ENCODE assay signal across 8 cellular contexts in the genomic region with DNA sequence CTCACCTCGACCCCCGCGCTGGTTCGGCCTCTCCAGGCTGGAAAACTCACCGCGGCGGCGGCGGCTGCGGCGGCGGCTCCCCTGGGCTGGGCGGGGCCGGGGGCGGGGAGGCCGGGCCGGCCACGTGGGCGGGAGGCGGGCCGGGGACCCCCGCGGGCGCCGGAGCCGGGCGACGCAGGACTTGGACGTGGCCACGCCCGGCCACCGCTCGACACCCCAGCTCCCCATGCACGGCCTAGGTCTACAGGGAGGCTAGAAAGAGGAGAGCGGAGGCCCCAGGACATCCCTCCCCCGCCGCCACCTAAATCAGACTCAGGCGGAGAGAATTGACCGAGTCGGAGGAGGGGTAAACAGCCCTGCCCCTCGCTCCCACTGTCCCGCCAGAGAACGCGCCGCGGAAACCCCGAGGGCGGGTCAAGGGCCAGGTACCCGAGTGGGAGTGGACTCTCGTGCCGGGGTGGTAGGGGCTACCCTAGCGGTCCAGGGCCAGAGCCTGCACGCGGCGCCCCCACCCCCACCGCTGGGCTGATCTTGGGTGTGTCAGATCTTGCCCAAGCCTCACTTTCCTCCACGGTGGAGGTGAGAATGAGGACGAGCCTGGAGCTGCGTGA. TPM values are rescaled to one million over a fixed set of nuclear protein-coding genes. Genes with fewer than 3 reads are reported as not detected.
DNase-seq lines count a peak whose midpoint lies in the region; ATAC-seq, FAIRE-seq and TF ChIP-seq lines count a peak whose summit lies in the region.

No MANE protein-coding gene starts in this region.

- POLR2A ChIA-PET in A673 (lab: Charles Lee; ENCODE audit: low non-redundant PET), result no interaction called here

- TF ChIP-seq CTCF in A673 (conservative IDR thresholded peaks at IDR 0.05; ENCODE audit: low read depth, low read length) (no peak), epithelial cell of esophagus (IDR thresholded peaks at IDR 0.05; ENCODE audit: insufficient read depth, low read depth, low read length, missing control alignments) (no peak)

- no peak overlapping the region for H3K27ac ChIP-seq in A673 (ENCODE audit: low read depth, low read length, poor library complexity, severe bottlenecking)
- H3K27ac ChIP-seq in muscle layer of colon (ENCODE audit: low read depth, low read length), result peak overlapping the region; percentile 93
- no peak overlapping the region for H3K27ac ChIP-seq in aorta (ENCODE audit: low read depth in 1 of 2, low read length in 2 of 2)

- DNase-seq in A673 (ENCODE audit: low spot score) (peak; percentile 25), GM12892 (ENCODE audit: insufficient read length) (peak; percentile 42), RPMI7951 (ENCODE audit: low read depth) (peak; percentile 65), epithelial cell of esophagus (ENCODE audit: low read depth) (peak; percentile 47), aorta (peak; percentile 63 to 85)

- no peak for TF ChIP-seq POLR2A in GM12892 (IDR thresholded peaks at IDR 0.05; ENCODE audit: low read depth, low read length)

- H3K9me3 ChIP-seq in A673 (ENCODE audit: low read depth, low read length, poor library complexity, severe bottlenecking) (no peaks in the 10 kb centered on the region), muscle layer of colon (ENCODE audit: low read length) (no peaks in the 10 kb centered on the region), aorta (ENCODE audit: control insufficient read depth, low read length) (no peaks in the 10 kb centered on the region)

- FAIRE-seq in GM12892 (lab: Jason Lieb, UNC), result no peak

- BruUV-seq in A673 (replicated peaks; lab: Mats Ljungman, UMichigan), result no TSS peak

- WGBS in aorta, 2 donors, result 3 to 4% methylated on average over 51 to 59 of the region's 59 CpGs

- H3K9ac ChIP-seq in muscle layer of colon (ENCODE audit: low read length), result peak overlapping the region; percentile 44

- ATAC-seq in aorta (ENCODE audit: low FRiP score) (peak; percentile 69), GM21526 (IDR thresholded peaks at IDR 0.05; ENCODE audit: low FRiP score, unreplicated experiment) (no peak), HG03045 (IDR thresholded peaks at IDR 0.05; ENCODE audit: unreplicated experiment) (no peak)

- H3K36me3 ChIP-seq in A673 (ENCODE audit: insufficient read depth, low read length, poor library complexity, severe bottlenecking) (no peaks in the 10 kb centered on the region), muscle layer of colon (ENCODE audit: insufficient read depth, low read length) (no peaks in the 10 kb centered on the region), aorta (ENCODE audit: control insufficient read depth in 1 of 2, insufficient read depth in 2 of 2, low read length in 1 of 2) (no peaks in the 10 kb centered on the region)

- H3K4me1 ChIP-seq in A673 (ENCODE audit: insufficient read depth, low read length, poor library complexity, severe bottlenecking) (no peaks in the 10 kb centered on the region), muscle layer of colon (ENCODE audit: insufficient read depth, low read length) (peaks cover 9% of the 10 kb centered on the region), aorta (ENCODE audit: control insufficient read depth in 1 of 2, insufficient read depth in 2 of 2, low read length in 2 of 2) (no peaks in the 10 kb centered on the region)

- CTCF ChIA-PET in A673 (lab: Charles Lee), result no interaction called here

- H3K4me3 ChIP-seq in A673 (ENCODE audit: low read depth, low read length, poor library complexity, severe bottlenecking), result peak overlapping the region; percentile 47
- H3K4me3 ChIP-seq in epithelial cell of esophagus (ENCODE audit: low read length), result peak overlapping the region; percentile 79
- peak overlapping the region; percentile 53 to 82 for H3K4me3 ChIP-seq in muscle layer of colon (ENCODE audit: low read depth in 1 of 2, low read length in 2 of 2)
- peak overlapping the region; percentile 20 to 57 for H3K4me3 ChIP-seq in aorta (ENCODE audit: low read length in 2 of 2)

- intact Hi-C loops in A673 (cut with micrococcal nuclease; ENCODE audit: unreplicated experiment), result no loop called here
- intact Hi-C loops in aorta (cut with DNase I), result loop anchor here (2.0 to 10.0 kb wide), 3 partner anchors 72 to 395 kb away; a partner anchor contains a TSS

- H3K27me3 ChIP-seq in A673 (replicated peaks; ENCODE audit: insufficient read depth, low read depth, low read length, poor library complexity) (peaks cover 7% of the 10 kb centered on the region), muscle layer of colon (ENCODE audit: control insufficient read depth in 1 of 2, insufficient read depth in 2 of 2, low read length in 2 of 2) (no peaks in the 10 kb centered on the region), aorta (ENCODE audit: control insufficient read depth in 1 of 2, insufficient read depth in 2 of 2, low read length in 1 of 2) (no peaks in the 10 kb centered on the region)

RNA-seq across cellular contexts. Expression of a gene that starts 18.9 kb away (rescaled TPM):
- total RNA-seq in A673 (2021), result not detected in 2 replicates
- not detected for polyA plus RNA-seq in GM12892 (2012; ENCODE audit: missing spikeins)
- total RNA-seq in RPMI7951 (2014; rRNA removed; shearing (Covaris generic)), result 0.39 TPM in 1 of 2 replicates, not detected in the other
- total RNA-seq in aorta, result not detected
- not detected for polyA plus RNA-seq in aorta
